ENCODE assay signal across 8 cellular contexts in genomic region chr11:27698872-27699241, GRCh38.
A peak's percentile ranks its signal among the peaks of the same experiment; 100 is the strongest.
DNase-seq lines count a peak whose midpoint lies in the region; ATAC-seq lines count a peak whose summit lies in the region.

No MANE protein-coding gene starts in this region.

- peak overlapping the region; percentile 9 for H3K4me3 ChIP-seq in mucosa of stomach (ENCODE audit: low read length)

- peak overlapping the region; percentile 19 for H3K9ac ChIP-seq in mucosa of stomach (ENCODE audit: low read length)

- DNase-seq in C1 segment of cervical spinal cord (lab: John Stamatoyannopoulos, UW) (peak in 12 of 14 donors; percentile 16 to 76 (median 46)), NCI-H510A (lab: John Stamatoyannopoulos, UW) (peak; percentile 12), epidermal melanocyte (ENCODE audit: insufficient read length, low spot score) (peak; percentile 78)
- DNase-seq in activated CD4-positive, alpha-beta T cell treated with anti-CD3 and anti-CD28 coated beads, Interleukin-2, amount 50 U/mL, for 48 hours, result peak; percentile 78 to 83

- H3K27me3 ChIP-seq in mucosa of stomach (ENCODE audit: control insufficient read depth, insufficient read depth, low read length), result peaks cover 59% of the 10 kb centered on the region

- peaks cover 15% of the 10 kb centered on the region for H3K4me1 ChIP-seq in mucosa of stomach (ENCODE audit: control insufficient read depth, insufficient read depth, low read length)

- peaks cover 78% of the 10 kb centered on the region for H3K27me3 Mint-ChIP-seq in stimulated activated memory B cell treated with anti-CD40 and anti-IgM and Interleukin-4, amounts not matched to agents 10 μg/mL and 1 μg/mL and 100 μg/mL, for 72 hours

- no peak overlapping the region for H3K27ac Mint-ChIP-seq in stimulated activated memory B cell treated with anti-CD40 and anti-IgM and Interleukin-4, amounts not matched to agents 10 μg/mL and 1 μg/mL and 100 μg/mL, for 72 hours

- H3K36me3 ChIP-seq in mucosa of stomach (ENCODE audit: control insufficient read depth, insufficient read depth, low read length), result no peaks in the 10 kb centered on the region

- peaks cover 35% of the 10 kb centered on the region for H3K4me1 Mint-ChIP-seq in stimulated activated memory B cell treated with anti-CD40 and anti-IgM and Interleukin-4, amounts not matched to agents 10 μg/mL and 1 μg/mL and 100 μg/mL, for 72 hours

- peak; percentile 55 for ATAC-seq in GM18870 (IDR thresholded peaks at IDR 0.05; ENCODE audit: unreplicated experiment)
- peak; percentile 69 for ATAC-seq in HG03097 (IDR thresholded peaks at IDR 0.05; ENCODE audit: low FRiP score, unreplicated experiment)
- ATAC-seq in stimulated activated memory B cell treated with anti-CD40 and anti-IgM and Interleukin-4, amounts not matched to agents 10 μg/mL and 1 μg/mL and 100 μg/mL, for 72 hours, result peak; percentile 75

- H3K36me3 Mint-ChIP-seq in stimulated activated memory B cell treated with anti-CD40 and anti-IgM and Interleukin-4, amounts not matched to agents 10 μg/mL and 1 μg/mL and 100 μg/mL, for 72 hours, result no peaks in the 10 kb centered on the region

- peak overlapping the region; percentile 67 for H3K4me3 Mint-ChIP-seq in stimulated activated memory B cell treated with anti-CD40 and anti-IgM and Interleukin-4, amounts not matched to agents 10 μg/mL and 1 μg/mL and 100 μg/mL, for 72 hours

- no peaks in the 10 kb centered on the region for H3K9me3 Mint-ChIP-seq in stimulated activated memory B cell treated with anti-CD40 and anti-IgM and Interleukin-4, amounts not matched to agents 10 μg/mL and 1 μg/mL and 100 μg/mL, for 72 hours

- no peaks in the 10 kb centered on the region for H3K9me3 ChIP-seq in mucosa of stomach (ENCODE audit: control insufficient read depth, low read length)

Comparison
In these comparisons a context has a peak if more than half of its experiments do, and no peak if none do; other contexts are left out.
1. Peak in every context shown above with its lines: DNase-seq, ATAC-seq and H3K4me3 ChIP-seq.
2. DNase-seq: peak in every context shown above with its lines; median percentile 80 in activated CD4-positive, alpha-beta T cell treated with anti-CD3 and anti-CD28 coated beads, Interleukin-2, amount 50 U/mL, for 48 hours; 78 in epidermal melanocyte; 46 in C1 segment of cervical spinal cord; 12 in NCI-H510A.